ENCODE assay signal across 8 cellular contexts in the genomic region with DNA sequence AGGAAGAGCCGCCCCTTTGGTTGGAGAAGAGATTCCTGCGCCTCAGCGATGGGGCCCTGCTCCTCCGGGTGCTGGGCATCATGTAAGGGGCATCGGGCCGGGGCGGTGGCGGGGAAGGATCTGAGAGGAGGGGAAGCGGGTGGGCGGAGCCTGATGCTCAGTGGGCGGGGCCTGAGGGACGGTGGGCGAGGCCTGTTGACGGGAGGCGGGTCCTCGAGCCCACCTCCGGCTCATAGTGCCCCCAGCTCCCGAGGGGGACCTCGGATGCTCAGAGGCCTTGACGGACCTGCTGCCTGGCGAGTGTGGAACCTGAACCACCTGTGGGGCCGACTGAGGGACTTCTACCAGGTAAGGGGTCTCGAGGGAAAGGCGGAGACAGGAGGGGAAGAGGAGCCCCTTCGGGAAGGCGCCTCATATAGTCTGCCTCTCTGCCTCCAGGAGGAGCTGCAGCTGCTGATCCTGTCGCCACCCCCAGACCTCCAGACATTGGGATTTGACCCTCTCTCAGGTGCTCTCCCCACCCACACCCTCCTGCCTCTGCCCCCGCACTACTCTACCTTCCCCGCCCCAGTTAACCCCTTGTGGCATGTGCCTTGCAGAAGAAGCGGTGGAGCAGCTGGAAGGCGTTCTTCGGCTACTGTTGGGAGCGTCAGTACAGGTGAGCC. TPM values are rescaled to one million over a fixed set of nuclear protein-coding genes. Genes with fewer than 3 reads are reported as not detected.
DNase-seq lines count a peak whose midpoint lies in the region; ATAC-seq and TF ChIP-seq lines count a peak whose summit lies in the region.

No MANE protein-coding gene starts in this region.

- no peaks in the 10 kb centered on the region for H3K27me3 Mint-ChIP-seq in CD4-positive, alpha-beta memory T cell

- peak overlapping the region; percentile 51 to 53 for H3K9ac ChIP-seq in colonic mucosa (ENCODE audit: low read depth in 2 of 2, low read length in 2 of 2)

- H3K27ac Mint-ChIP-seq in CD4-positive, alpha-beta memory T cell: peak overlapping the region; percentile 88 to 99 (median 96)

- H3K4me3 ChIP-seq in CD4-positive, alpha-beta memory T cell (ENCODE audit: low read length in 2 of 2): peak overlapping the region; percentile 57 to 81
- no peak overlapping the region for H3K4me3 ChIP-seq in WERI-Rb-1 (ENCODE audit: low read depth, low read length)
- peak overlapping the region; percentile 19 for H3K4me3 ChIP-seq in colonic mucosa
- no peak overlapping the region for H3K4me3 ChIP-seq in ovary

- H3K4me3 Mint-ChIP-seq in CD4-positive, alpha-beta memory T cell: peak overlapping the region; percentile 81 to 93 (median 86)

- H3K4me1 ChIP-seq in CD4-positive, alpha-beta memory T cell (ENCODE audit: insufficient read depth, low read length): peaks cover 44% of the 10 kb centered on the region
- H3K4me1 ChIP-seq in colonic mucosa (peaks cover 7% of the 10 kb centered on the region), ovary (ENCODE audit: insufficient read depth) (peaks cover 2% of the 10 kb centered on the region)

- TF ChIP-seq EP300 in ovary (IDR thresholded peaks at IDR 0.05): no peak

- TF ChIP-seq POLR2A in ovary (IDR thresholded peaks at IDR 0.05): no peak

- CTCF ChIA-PET in CD4-positive, alpha-beta memory T cell (lab: Charles Lee; ENCODE audit: partially characterized antibody): interaction anchor here (0.8 to 4.9 kb wide), 3 partner anchors 9 to 339 kb away, joined by 3 to 40 read pairs (median 4); a partner anchor contains a TSS

- peaks cover 22% of the 10 kb centered on the region for H3K36me3 ChIP-seq in CD4-positive, alpha-beta memory T cell (ENCODE audit: insufficient read depth, low read length)
- no peaks in the 10 kb centered on the region for H3K36me3 ChIP-seq in WERI-Rb-1
- H3K36me3 ChIP-seq in colonic mucosa: no peaks in the 10 kb centered on the region
- no peaks in the 10 kb centered on the region for H3K36me3 ChIP-seq in ovary

- peak overlapping the region; percentile 81 for H3K27ac ChIP-seq in CD4-positive, alpha-beta memory T cell (ENCODE audit: low read depth, low read length)
- H3K27ac ChIP-seq in WERI-Rb-1 (peak overlapping the region; percentile 99), colonic mucosa (no peak overlapping the region), ovary (no peak overlapping the region)

- intact Hi-C loops in CD4-positive, alpha-beta memory T cell (cut with micrococcal nuclease): loop anchor here (1.0 kb wide), 2 partner anchors 24 to 36 kb away; a partner anchor contains a TSS
- intact Hi-C loops in colonic mucosa (cut with DNase I): no loop called here
- intact Hi-C loops in ovary (cut with DNase I): no loop called here

- H3K27me3 ChIP-seq in CD4-positive, alpha-beta memory T cell (ENCODE audit: insufficient read depth, low read length): no peaks in the 10 kb centered on the region
- no peaks in the 10 kb centered on the region for H3K27me3 ChIP-seq in WERI-Rb-1 (ENCODE audit: insufficient read depth, low read depth, severe bottlenecking)
- no peaks in the 10 kb centered on the region for H3K27me3 ChIP-seq in colonic mucosa
- no peaks in the 10 kb centered on the region for H3K27me3 ChIP-seq in ovary

- POLR2A ChIA-PET in CD4-positive, alpha-beta memory T cell (lab: Charles Lee; ENCODE audit: partially characterized antibody): interaction anchor here (0.5 to 9.7 kb wide), 15 partner anchors 9 to 155 kb away, joined by 3 to 153 read pairs (median 4); a partner anchor contains a TSS

- peak; percentile 34 for ATAC-seq in HG02798 (IDR thresholded peaks at IDR 0.05; ENCODE audit: poor library complexity, unreplicated experiment)

- H3K9me3 ChIP-seq in CD4-positive, alpha-beta memory T cell (ENCODE audit: control insufficient read depth in 1 of 2, low read length in 2 of 2): no peaks in the 10 kb centered on the region
- no peaks in the 10 kb centered on the region for H3K9me3 ChIP-seq in WERI-Rb-1 (ENCODE audit: severe bottlenecking)
- H3K9me3 ChIP-seq in colonic mucosa: no peaks in the 10 kb centered on the region
- no peaks in the 10 kb centered on the region for H3K9me3 ChIP-seq in ovary

- peak; percentile 35; the same call in 1 of the 2 replicates for TF ChIP-seq CTCF in WERI-Rb-1 (IDR thresholded peaks at IDR 0.05; ENCODE audit: low read depth, low read length)
- TF ChIP-seq CTCF in colonic mucosa (IDR thresholded peaks at IDR 0.05): no peak
- TF ChIP-seq CTCF in ovary (IDR thresholded peaks at IDR 0.05): no peak

- peaks cover 14 to 36% of the 10 kb centered on the region in 2 donors for H3K36me3 Mint-ChIP-seq in CD4-positive, alpha-beta memory T cell

- DNase-seq in CD4-positive, alpha-beta memory T cell: peak; percentile 56 to 70 (median 60)
- DNase-seq in WERI-Rb-1 (peak; percentile 31), colonic mucosa (peak; percentile 90), ovary (peak in 4 of 5 donors; percentile 58 to 75 (median 66)), middle frontal gyrus (ENCODE audit: extremely low spot score, low spot score) (no peak), NCI-H774 (lab: John Stamatoyannopoulos, UW) (no peak), NCI-H2227 (lab: John Stamatoyannopoulos, UW; ENCODE audit: unreplicated experiment) (no peak)

- H3K9me3 Mint-ChIP-seq in CD4-positive, alpha-beta memory T cell: no peaks in the 10 kb centered on the region

- 19 to 33% (median 24%) methylated on average over 28 to 33 of the region's 33 CpGs for WGBS in ovary, 3 donors

- peaks cover 22 to 51% (median 34%) of the 10 kb centered on the region in 4 donors for H3K4me1 Mint-ChIP-seq in CD4-positive, alpha-beta memory T cell

RNA-seq across cellular contexts. Expression of a gene that starts 0.8 kb away (rescaled TPM):
- 10 to 100 TPM; 68.3 to 73.0 TPM for total RNA-seq in CD4-positive, alpha-beta memory T cell
- polyA plus RNA-seq in CD4-positive, alpha-beta memory T cell: 10 to 100 TPM in 1 of 2 donors, 1 to 10 TPM in 1; 6.8 to 39.5 TPM
- total RNA-seq in colonic mucosa: 10 to 100 TPM; 15.0 to 52.2 TPM
- total RNA-seq in ovary: 1 to 10 TPM; 3.4 to 7.5 (median 3.5) TPM
- polyA plus RNA-seq in ovary: 1 to 10 TPM in 1 of 2 donors, under 1 TPM in 1; 0.95 to 3.6 TPM

RNA-seq across cellular contexts. Expression of a gene that starts 18.2 kb away (rescaled TPM):
- 10 to 100 TPM; 33.9 to 38.7 TPM for total RNA-seq in CD4-positive, alpha-beta memory T cell
- 10 to 100 TPM in 1 of 2 donors, 1 to 10 TPM in 1; 6.7 to 12.5 TPM for polyA plus RNA-seq in CD4-positive, alpha-beta memory T cell
- total RNA-seq in colonic mucosa: 10 to 100 TPM; 28.9 to 59.1 TPM
- 10 to 100 TPM in 6 of 7 donors, 1 to 10 TPM in 1; 7.3 to 31.4 (median 16.9) TPM for total RNA-seq in ovary
- 10 to 100 TPM in 1 of 2 donors, 1 to 10 TPM in 1; 4.0 to 12.1 TPM for polyA plus RNA-seq in ovary

RNA-seq across cellular contexts. Expression of a gene that starts 22.9 kb away (rescaled TPM):
- 10 to 100 TPM; 57.6 to 58.7 TPM for total RNA-seq in CD4-positive, alpha-beta memory T cell
- polyA plus RNA-seq in CD4-positive, alpha-beta memory T cell: 100 to 1,000 TPM; 164 to 251 TPM
- total RNA-seq in colonic mucosa: 100 to 1,000 TPM; 301 to 425 TPM
- 100 to 1,000 TPM; 160 to 400 (median 192) TPM for total RNA-seq in ovary
- polyA plus RNA-seq in ovary: 100 to 1,000 TPM; 272 to 334 TPM

RNA-seq across cellular contexts. Expression of a gene that starts 23.4 kb away (rescaled TPM):
- 100 to 1,000 TPM; 171 to 174 TPM for total RNA-seq in CD4-positive, alpha-beta memory T cell
- 100 to 1,000 TPM; 413 to 516 TPM for polyA plus RNA-seq in CD4-positive, alpha-beta memory T cell
- total RNA-seq in colonic mucosa: 100 to 1,000 TPM in 1 of 2 donors, 10 to 100 TPM in 1; 75.9 to 184 TPM
- total RNA-seq in ovary: 100 to 1,000 TPM; 207 to 432 (median 275) TPM
- polyA plus RNA-seq in ovary: 100 to 1,000 TPM; 272 to 383 TPM

RNA-seq across cellular contexts. Expression of a gene that starts 35.5 kb away (rescaled TPM):
- total RNA-seq in CD4-positive, alpha-beta memory T cell: 10 to 100 TPM; 29.5 to 31.9 TPM
- polyA plus RNA-seq in CD4-positive, alpha-beta memory T cell: 10 to 100 TPM in 1 of 2 donors, 1 to 10 TPM in 1; 4.4 to 12.4 TPM
- total RNA-seq in colonic mucosa (100 to 1,000 TPM; 150 to 187 TPM), ovary (10 to 100 TPM in 6 of 7 donors, 1 to 10 TPM in 1; 9.2 to 17.4 (median 15.7) TPM)
- polyA plus RNA-seq in ovary: 10 to 100 TPM in 1 of 2 donors, 1 to 10 TPM in 1; 2.3 to 11.9 TPM

Comparison
In these comparisons a context has a peak if more than half of its experiments do, and no peak if none do; other contexts are left out.
1. DNase-seq: peak in CD4-positive, alpha-beta memory T cell (5 of 5), WERI-Rb-1 (single experiment), colonic mucosa (single experiment) and ovary (4 of 5); none in middle frontal gyrus (single experiment), NCI-H774 (single experiment) and NCI-H2227 (single experiment).
2. H3K27ac ChIP-seq: peak in CD4-positive, alpha-beta memory T cell (single experiment) and WERI-Rb-1 (single experiment); none in colonic mucosa (single experiment) and ovary (0 of 2).
3. H3K4me3 ChIP-seq: peak in CD4-positive, alpha-beta memory T cell (2 of 2) and colonic mucosa (single experiment); none in WERI-Rb-1 (single experiment) and ovary (single experiment).